ENCODE assay signal across 4 cellular contexts in genomic region chr3:148460686-148461085, GRCh38.
"Had no signal": no experiment of that assay in that cellular context is flagged by ENCODE, and none has a peak within 500 bp of the region (broad histone marks: within the 10 kb centered on the region; RNA-seq: fewer than 3 reads in every experiment).

No MANE protein-coding gene starts in this region.

- H3K4me3 ChIP-seq: K562 had no signal

- H3K36me3 Mint-ChIP-seq: IgD-negative memory B cell had no signal

- H3K27ac ChIP-seq: HL-60 had no signal

- ATAC-seq: K562 had no signal

- H3K4me1 Mint-ChIP-seq: IgD-negative memory B cell had no signal

- H3K4me3 Mint-ChIP-seq: IgD-negative memory B cell had no signal

- H3K27me3 Mint-ChIP-seq: IgD-negative memory B cell had no signal

- FAIRE-seq: HTR-8/SVneo, K562 had no signal

- H3K27ac Mint-ChIP-seq: IgD-negative memory B cell had no signal

- H3K9me3 Mint-ChIP-seq: IgD-negative memory B cell had no signal
